8 cellular contexts compared by ENCODE assay signal in the genomic region with DNA sequence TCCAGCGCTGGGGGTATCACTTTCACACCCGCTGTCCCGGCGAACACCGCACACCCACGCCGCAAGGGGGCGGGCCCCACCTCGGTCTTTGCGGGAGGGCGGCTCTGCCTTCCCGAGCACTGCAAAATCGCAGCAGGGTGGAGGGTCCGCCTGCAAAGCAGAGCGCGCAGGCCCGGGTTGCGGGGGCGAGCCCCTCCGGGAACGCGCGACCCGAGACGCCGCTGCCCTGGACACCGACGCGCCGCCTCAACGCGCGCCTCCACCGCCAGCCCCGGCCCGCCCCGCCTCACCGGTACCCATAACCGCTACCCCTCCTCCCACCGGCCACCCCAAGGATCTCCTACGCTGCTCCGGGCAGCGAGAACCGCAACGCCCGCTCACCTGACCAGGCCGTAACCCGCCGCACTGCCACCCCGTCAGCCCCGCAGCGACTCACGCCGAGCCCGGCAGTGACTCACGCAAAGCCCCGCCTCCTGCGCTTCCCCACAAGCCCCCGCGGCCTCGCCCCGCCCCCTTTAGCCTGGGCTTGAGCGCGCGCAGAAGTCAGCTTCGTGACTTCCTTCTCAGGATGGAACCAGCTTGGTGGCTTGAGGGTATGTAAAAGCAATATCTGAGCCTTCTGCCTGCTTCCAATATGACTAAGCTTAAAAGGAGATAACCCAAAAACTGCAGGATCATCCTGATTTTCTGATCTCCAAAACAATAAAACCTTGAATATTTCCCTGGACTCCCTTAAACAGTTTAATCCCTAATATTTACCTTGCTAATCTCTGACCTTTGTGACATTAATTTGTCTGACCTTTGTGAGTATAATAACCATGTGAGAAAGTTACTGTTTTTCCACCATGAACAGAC. TPM values are rescaled to one million over a fixed set of nuclear protein-coding genes. Genes with fewer than 3 reads are reported as not detected.
DNase-seq lines count a peak whose midpoint lies in the region; ATAC-seq, FAIRE-seq and TF ChIP-seq lines count a peak whose summit lies in the region.

A gene with protein sequence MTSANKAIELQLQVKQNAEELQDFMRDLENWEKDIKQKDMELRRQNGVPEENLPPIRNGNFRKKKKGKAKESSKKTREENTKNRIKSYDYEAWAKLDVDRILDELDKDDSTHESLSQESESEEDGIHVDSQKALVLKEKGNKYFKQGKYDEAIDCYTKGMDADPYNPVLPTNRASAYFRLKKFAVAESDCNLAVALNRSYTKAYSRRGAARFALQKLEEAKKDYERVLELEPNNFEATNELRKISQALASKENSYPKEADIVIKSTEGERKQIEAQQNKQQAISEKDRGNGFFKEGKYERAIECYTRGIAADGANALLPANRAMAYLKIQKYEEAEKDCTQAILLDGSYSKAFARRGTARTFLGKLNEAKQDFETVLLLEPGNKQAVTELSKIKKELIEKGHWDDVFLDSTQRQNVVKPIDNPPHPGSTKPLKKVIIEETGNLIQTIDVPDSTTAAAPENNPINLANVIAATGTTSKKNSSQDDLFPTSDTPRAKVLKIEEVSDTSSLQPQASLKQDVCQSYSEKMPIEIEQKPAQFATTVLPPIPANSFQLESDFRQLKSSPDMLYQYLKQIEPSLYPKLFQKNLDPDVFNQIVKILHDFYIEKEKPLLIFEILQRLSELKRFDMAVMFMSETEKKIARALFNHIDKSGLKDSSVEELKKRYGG (minus strand): TSS at position 460 of the 855 bp plus-strand sequence. CDS start 3,190 bp downstream, outside the sequence.

- peaks cover 29% of the 10 kb centered on the region for H3K4me1 Mint-ChIP-seq in chondrocyte (ENCODE audit: low read depth)

- intact Hi-C loops in kidney (cut with DNase I), result no loop called here

- H3K9ac ChIP-seq in kidney (ENCODE audit: low read length in 2 of 2), result peak within 1 kb of the TSS; percentile 42 to 92

- no peaks in the 10 kb centered on the region for H3K9me3 Mint-ChIP-seq in chondrocyte (ENCODE audit: low read depth)

- H3K4me1 ChIP-seq in kidney (ENCODE audit: control insufficient read depth in 1 of 2, insufficient read depth in 1 of 2, low read depth in 1 of 2, low read length in 2 of 2), result no peaks in the 10 kb centered on the region

- no peaks in the 10 kb centered on the region for H3K9me3 ChIP-seq in kidney (ENCODE audit: control insufficient read depth in 1 of 2, low read length in 2 of 2)

- TF ChIP-seq CTCF in AG10803 (conservative IDR thresholded peaks at IDR 0.05; ENCODE audit: low read length) (peak; percentile 57), chondrocyte (IDR thresholded peaks at IDR 0.05) (peak; percentile 87), kidney (IDR thresholded peaks at IDR 0.05; ENCODE audit: borderline replicate concordance, extremely low read depth, insufficient read depth) (peak; percentile 44)

- H3K36me3 Mint-ChIP-seq in chondrocyte (ENCODE audit: low read depth), result no peaks in the 10 kb centered on the region

- peak within 1 kb of the TSS; percentile 82 to 87 for H3K27ac ChIP-seq in kidney (ENCODE audit: low read depth in 2 of 2, low read length in 2 of 2)

- peak within 1 kb of the TSS; percentile 92 for H3K4me3 Mint-ChIP-seq in chondrocyte (ENCODE audit: unreplicated experiment)

- ATAC-seq in GM19035 (IDR thresholded peaks at IDR 0.05; ENCODE audit: unreplicated experiment) (peak; percentile 80), HG03354 (IDR thresholded peaks at IDR 0.05; ENCODE audit: poor library complexity, severe bottlenecking, unreplicated experiment) (peak; percentile 90)

- H3K4me3 ChIP-seq in AG10803 (ENCODE audit: low read length) (peak within 1 kb of the TSS; percentile 75), kidney (ENCODE audit: low read length in 2 of 2) (peak within 1 kb of the TSS; percentile 81 to 94)

- FAIRE-seq in kidney (lab: Jason Lieb, UNC), result no peak

- DNase-seq in AG10803 (ENCODE audit: low read depth) (peak; percentile 91), NCI-H510A (lab: John Stamatoyannopoulos, UW) (peak; percentile 89), chondrocyte (ENCODE audit: low spot score) (peak; percentile 97), kidney (peak; percentile 99)
- DNase-seq in activated CD4-positive, alpha-beta T cell treated with anti-CD3 and anti-CD28 coated beads for 1 hour, result peak; percentile 94
- peak; percentile 99 for DNase-seq in stimulated activated CD4-positive, alpha-beta T cell treated with anti-CD3 and anti-CD28 coated beads, Interleukin-15, amount 100 ng/mL, for 24 hours

- no peaks in the 10 kb centered on the region for H3K36me3 ChIP-seq in kidney (ENCODE audit: control insufficient read depth in 1 of 2, insufficient read depth in 2 of 2, low read length in 2 of 2)

- no peaks in the 10 kb centered on the region for H3K27me3 Mint-ChIP-seq in chondrocyte (ENCODE audit: low read depth)

- peak within 1 kb of the TSS; percentile 98 for H3K27ac Mint-ChIP-seq in chondrocyte (ENCODE audit: unreplicated experiment)

RNA-seq across cellular contexts. Expression of the gene that starts here (rescaled TPM):
- total RNA-seq in chondrocyte, result 23.8 to 35.8 TPM (median 26.1 TPM) in 3 replicates
- total RNA-seq in kidney, result 20.6 TPM
- 15.6 TPM for polyA plus RNA-seq in kidney (ENCODE audit: insufficient read depth, low read depth, low replicate concordance)

Comparison
In these comparisons a context has a peak if more than half of its experiments do, and no peak if none do; other contexts are left out.
1. Peak in every context shown above with its lines: DNase-seq, ATAC-seq, H3K4me3 ChIP-seq and H3K27ac ChIP-seq.